8 cellular contexts compared by ENCODE assay signal in genomic region chr20:32743237-32744112, GRCh38. TPM values are rescaled to one million over a fixed set of nuclear protein-coding genes. Genes with fewer than 3 reads are reported as not detected.
A peak's percentile ranks its signal among the peaks of the same experiment; 100 is the strongest.
DNase-seq lines count a peak whose midpoint lies in the region; ATAC-seq and TF ChIP-seq lines count a peak whose summit lies in the region.

TSS of gene COMMD7 (minus strand) at chr20:32743467. CDS start at chr20:32743391, 76 bp downstream.

- H3K27me3 Mint-ChIP-seq in activated CD8-positive, alpha-beta T cell treated with anti-CD3 and anti-CD28 coated beads, Interleukin-2, amount 10 ng/mL, durations not matched to agents 7 days and 5 days (ENCODE audit: low read depth), result no peaks in the 10 kb centered on the region
- no peaks in the 10 kb centered on the region for H3K27me3 Mint-ChIP-seq in effector memory CD8-positive, alpha-beta T cell

- TF ChIP-seq CTCF in GM10266 (IDR thresholded peaks at IDR 0.05; ENCODE audit: control insufficient read depth, insufficient read depth, low read depth, missing control alignments), result no peak

- POLR2A ChIA-PET in activated CD8-positive, alpha-beta T cell treated with anti-CD3 and anti-CD28 coated beads, Interleukin-2, amount 10 ng/mL, durations not matched to agents 7 days and 5 days (lab: Charles Lee), result interaction anchor here (0.6 to 2.6 kb wide), 13 partner anchors 8 to 215 kb away, joined by 3 to 15 read pairs (median 4); partner anchors contain the start of genes C20orf203, DNMT3B and MAPRE1

- peak; percentile 60 for ATAC-seq in HG02763 (IDR thresholded peaks at IDR 0.05; ENCODE audit: unreplicated experiment)
- ATAC-seq in activated CD8-positive, alpha-beta T cell treated with anti-CD3 and anti-CD28 coated beads, Interleukin-2, amount 10 ng/mL, durations not matched to agents 7 days and 5 days, result peak; percentile 83
- peak; percentile 80 for ATAC-seq in effector memory CD8-positive, alpha-beta T cell (replicated peaks)

- peak; percentile 70 for DNase-seq in GM10266 (ENCODE audit: extremely low spot score)
- DNase-seq in NCI-H748 (lab: John Stamatoyannopoulos, UW; ENCODE audit: unreplicated experiment), result peak; percentile 83
- DNase-seq in activated CD8-positive, alpha-beta T cell treated with anti-CD3 and anti-CD28 coated beads, Interleukin-2, amount 10 ng/mL, durations not matched to agents 7 days and 5 days, result peak; percentile 86
- DNase-seq in effector memory CD8-positive, alpha-beta T cell, result peak; percentile 50 to 52 (median 52)
- no peak for DNase-seq in mesenteric fat pad (ENCODE audit: low spot score)
- peak; percentile 38 to 41 for DNase-seq in stimulated activated CD8-positive, alpha-beta memory T cell treated with anti-CD3 and anti-CD28 coated beads, Interleukin-15, amount 100 ng/mL, for 4 hours (ENCODE audit: low read depth in 2 of 2)
- no peak for DNase-seq in cortex of kidney (lab: John Stamatoyannopoulos, UW)

- CTCF ChIA-PET in activated CD8-positive, alpha-beta T cell treated with anti-CD3 and anti-CD28 coated beads, Interleukin-2, amount 10 ng/mL, durations not matched to agents 7 days and 5 days (lab: Charles Lee), result interaction anchor here (0.7 to 5.4 kb wide), 11 partner anchors 16 to 221 kb away, joined by 3 to 60 read pairs (median 3); partner anchors contain the start of genes C20orf203 and DNMT3B

- H3K4me1 Mint-ChIP-seq in activated CD8-positive, alpha-beta T cell treated with anti-CD3 and anti-CD28 coated beads, Interleukin-2, amount 10 ng/mL, durations not matched to agents 7 days and 5 days (ENCODE audit: low read depth), result peaks cover 45% of the 10 kb centered on the region
- peaks cover 20 to 31% of the 10 kb centered on the region in 2 donors for H3K4me1 Mint-ChIP-seq in effector memory CD8-positive, alpha-beta T cell (ENCODE audit: low read depth in 2 of 2)

- H3K36me3 Mint-ChIP-seq in activated CD8-positive, alpha-beta T cell treated with anti-CD3 and anti-CD28 coated beads, Interleukin-2, amount 10 ng/mL, durations not matched to agents 7 days and 5 days (ENCODE audit: low read depth), result peaks cover 18% of the 10 kb centered on the region
- H3K36me3 Mint-ChIP-seq in effector memory CD8-positive, alpha-beta T cell (ENCODE audit: insufficient read depth), result peaks cover 8% of the 10 kb centered on the region

- peak within 1 kb of the TSS; percentile 98 for H3K27ac Mint-ChIP-seq in activated CD8-positive, alpha-beta T cell treated with anti-CD3 and anti-CD28 coated beads, Interleukin-2, amount 10 ng/mL, durations not matched to agents 7 days and 5 days
- H3K27ac Mint-ChIP-seq in effector memory CD8-positive, alpha-beta T cell, result peak within 1 kb of the TSS; percentile 97 to 99

- no peaks in the 10 kb centered on the region for H3K9me3 Mint-ChIP-seq in activated CD8-positive, alpha-beta T cell treated with anti-CD3 and anti-CD28 coated beads, Interleukin-2, amount 10 ng/mL, durations not matched to agents 7 days and 5 days (ENCODE audit: insufficient read depth)
- H3K9me3 Mint-ChIP-seq in effector memory CD8-positive, alpha-beta T cell, result no peaks in the 10 kb centered on the region

- peak within 1 kb of the TSS; percentile 98 for H3K4me3 Mint-ChIP-seq in activated CD8-positive, alpha-beta T cell treated with anti-CD3 and anti-CD28 coated beads, Interleukin-2, amount 10 ng/mL, durations not matched to agents 7 days and 5 days
- H3K4me3 Mint-ChIP-seq in effector memory CD8-positive, alpha-beta T cell, result peak within 1 kb of the TSS; percentile 98 to 99

RNA-seq across cellular contexts. Expression of gene COMMD7, which starts in this region (rescaled TPM):
- total RNA-seq in activated CD8-positive, alpha-beta T cell treated with anti-CD3 and anti-CD28 coated beads, Interleukin-2, amount 10 ng/mL, durations not matched to agents 7 days and 5 days, result 10 to 100 TPM; 65.5 to 68.4 TPM
- 38.0 TPM for total RNA-seq in mesenteric fat pad

Comparison
In these comparisons a context has a peak if more than half of its experiments do, and no peak if none do; other contexts are left out.
1. DNase-seq: peak in GM10266 (single experiment), NCI-H748 (single experiment), activated CD8-positive, alpha-beta T cell treated with anti-CD3 and anti-CD28 coated beads, Interleukin-2, amount 10 ng/mL, durations not matched to agents 7 days and 5 days (single experiment), effector memory CD8-positive, alpha-beta T cell (3 of 3) and stimulated activated CD8-positive, alpha-beta memory T cell treated with anti-CD3 and anti-CD28 coated beads, Interleukin-15, amount 100 ng/mL, for 4 hours (2 of 2); none in mesenteric fat pad (single experiment) and cortex of kidney (single experiment).
2. Peak in every context shown above with its lines, with median percentiles within 50 percentile points of each other: ATAC-seq.